ENCODE assay signal across 12 cellular contexts in genomic region chr1:204130989-204131892, GRCh38. TPM values are rescaled to one million over a fixed set of nuclear protein-coding genes. Genes with fewer than 3 reads are reported as not detected.
DNase-seq lines count a peak whose midpoint lies in the region; ATAC-seq and TF ChIP-seq lines count a peak whose summit lies in the region.
"Had no signal": no experiment of that assay in that cellular context is flagged by ENCODE, and none has a peak within 500 bp of the region (broad histone marks: within the 10 kb centered on the region; RNA-seq: fewer than 3 reads in every experiment).

No MANE protein-coding gene starts in this region.

- H3K27me3 Mint-ChIP-seq in activated T-helper 2 cell treated with anti-CD3 and anti-CD28 coated beads, Interferon-gamma antibody, Interleukin-2, Interleukin-4, amounts not matched to agents 10 μg/mL and 5 μg/mL and 100 μg/mL, durations not matched to agents 14 hours and 24 hours and 36 hours (ENCODE audit: low read depth) = no peaks in the 10 kb centered on the region

- peaks cover 9% of the 10 kb centered on the region for H3K4me1 Mint-ChIP-seq in activated T-helper 2 cell treated with anti-CD3 and anti-CD28 coated beads, Interferon-gamma antibody, Interleukin-2, Interleukin-4, amounts not matched to agents 10 μg/mL and 5 μg/mL and 100 μg/mL, durations not matched to agents 14 hours and 24 hours and 36 hours (ENCODE audit: low read depth)

- peak; percentile 32 for TF ChIP-seq CTCF in cardiac fibroblast (IDR thresholded peaks at IDR 0.05; ENCODE audit: low read depth, low read length)

- no peaks in the 10 kb centered on the region for H3K9me3 Mint-ChIP-seq in activated T-helper 2 cell treated with anti-CD3 and anti-CD28 coated beads, Interferon-gamma antibody, Interleukin-2, Interleukin-4, amounts not matched to agents 10 μg/mL and 5 μg/mL and 100 μg/mL, durations not matched to agents 14 hours and 24 hours and 36 hours

- H3K27ac Mint-ChIP-seq in activated T-helper 2 cell treated with anti-CD3 and anti-CD28 coated beads, Interferon-gamma antibody, Interleukin-2, Interleukin-4, amounts not matched to agents 10 μg/mL and 5 μg/mL and 100 μg/mL, durations not matched to agents 14 hours and 24 hours and 36 hours = no peak overlapping the region

- ATAC-seq in HG02840 (IDR thresholded peaks at IDR 0.05; ENCODE audit: low FRiP score, unreplicated experiment) = no peak
- ATAC-seq: left colon had no signal

- H3K4me3 Mint-ChIP-seq in activated T-helper 2 cell treated with anti-CD3 and anti-CD28 coated beads, Interferon-gamma antibody, Interleukin-2, Interleukin-4, amounts not matched to agents 10 μg/mL and 5 μg/mL and 100 μg/mL, durations not matched to agents 14 hours and 24 hours and 36 hours (ENCODE audit: low read depth) = no peak overlapping the region

- DNase-seq in AG08396 (ENCODE audit: low spot score) (peak; percentile 87), LHCN-M2 (ENCODE audit: low read depth) (peak; percentile 77), cardiac fibroblast (ENCODE audit: low read depth in 2 of 2) (peak; percentile 88 to 90), myocyte (ENCODE audit: low read depth) (peak; percentile 61), NCI-H2107 treated with DMSO at 0.1 percent for 48 hours (lab: John Stamatoyannopoulos, UW; ENCODE audit: unreplicated experiment) (no peak)
- DNase-seq in central memory CD4-positive, alpha-beta T cell = no peak
- DNase-seq in activated T-helper 2 cell treated with anti-CD3 and anti-CD28 coated beads, Interferon-gamma antibody, Interleukin-2, Interleukin-4, amounts not matched to agents 10 μg/mL and 5 μg/mL and 100 μg/mL, durations not matched to agents 14 hours and 24 hours and 36 hours (ENCODE audit: low spot score) = no peak
- DNase-seq: activated gamma-delta T cell, DMS 273 treated with DMSO at 0.1 percent for 48 hours, left colon had no signal

- H3K4me3 ChIP-seq in cardiac fibroblast (replicated peaks in 1 of 2; ENCODE audit: low read depth in 2 of 2, low read length in 2 of 2) = no peak overlapping the region

- intact Hi-C loops in activated T-helper 2 cell treated with anti-CD3 and anti-CD28 coated beads, Interferon-gamma antibody, Interleukin-2, Interleukin-4, amounts not matched to agents 10 μg/mL and 5 μg/mL and 100 μg/mL, durations not matched to agents 14 hours and 24 hours and 36 hours (cut with micrococcal nuclease) = no loop called here

- H3K36me3 Mint-ChIP-seq in activated T-helper 2 cell treated with anti-CD3 and anti-CD28 coated beads, Interferon-gamma antibody, Interleukin-2, Interleukin-4, amounts not matched to agents 10 μg/mL and 5 μg/mL and 100 μg/mL, durations not matched to agents 14 hours and 24 hours and 36 hours (ENCODE audit: low read depth) = no peaks in the 10 kb centered on the region

RNA-seq across cellular contexts. Expression of gene ETNK2, which starts 20.6 kb away (rescaled TPM):
- 1.1 and 3.5 TPM in 2 replicates for total RNA-seq in LHCN-M2 (2014; rRNA removed)
- 2.0 TPM for polyA plus RNA-seq in LHCN-M2 (2012)
- total RNA-seq in myocyte = 0.32 and 0.83 TPM in 2 replicates
- polyA plus RNA-seq in myocyte (2012) = 1.5 TPM
- total RNA-seq in activated T-helper 2 cell treated with anti-CD3 and anti-CD28 coated beads, Interferon-gamma antibody, Interleukin-2, Interleukin-4, amounts not matched to agents 10 μg/mL and 5 μg/mL and 100 μg/mL, durations not matched to agents 14 hours and 24 hours and 36 hours = 0.32 and 0.37 TPM in 2 replicates

RNA-seq across cellular contexts. Expression of gene REN, which starts 34.9 kb away (rescaled TPM):
- total RNA-seq in LHCN-M2 (2014; rRNA removed) (not detected in 2 replicates), myocyte (not detected in 2 replicates)
- not detected for polyA plus RNA-seq in LHCN-M2 (2012)
- not detected for polyA plus RNA-seq in myocyte (2012)
- total RNA-seq in activated T-helper 2 cell treated with anti-CD3 and anti-CD28 coated beads, Interferon-gamma antibody, Interleukin-2, Interleukin-4, amounts not matched to agents 10 μg/mL and 5 μg/mL and 100 μg/mL, durations not matched to agents 14 hours and 24 hours and 36 hours = not detected in 2 replicates
- total RNA-seq: SK-MEL-5 had no signal

RNA-seq across cellular contexts. Expression of gene SOX13, which starts 58.3 kb away (rescaled TPM):
- 2.2 and 3.6 TPM in 2 replicates for total RNA-seq in LHCN-M2 (2014; rRNA removed)
- 2.4 TPM for polyA plus RNA-seq in LHCN-M2 (2012)
- total RNA-seq in myocyte = 2.8 and 5.0 TPM in 2 replicates
- polyA plus RNA-seq in myocyte (2012) = 2.0 TPM
- total RNA-seq in activated T-helper 2 cell treated with anti-CD3 and anti-CD28 coated beads, Interferon-gamma antibody, Interleukin-2, Interleukin-4, amounts not matched to agents 10 μg/mL and 5 μg/mL and 100 μg/mL, durations not matched to agents 14 hours and 24 hours and 36 hours = 0.62 and 0.71 TPM in 2 replicates

Comparison
In these comparisons a context has a peak if more than half of its experiments do, and no peak if none do; other contexts are left out.
1. DNase-seq: peak in AG08396 (single experiment), LHCN-M2 (single experiment), cardiac fibroblast (2 of 2) and myocyte (single experiment); none in central memory CD4-positive, alpha-beta T cell (single experiment), activated T-helper 2 cell treated with anti-CD3 and anti-CD28 coated beads, Interferon-gamma antibody, Interleukin-2, Interleukin-4, amounts not matched to agents 10 μg/mL and 5 μg/mL and 100 μg/mL, durations not matched to agents 14 hours and 24 hours and 36 hours (single experiment) and NCI-H2107 treated with DMSO at 0.1 percent for 48 hours (single experiment).